Comparison of ENCODE assay signal across 1 cellular context in the genomic region with DNA sequence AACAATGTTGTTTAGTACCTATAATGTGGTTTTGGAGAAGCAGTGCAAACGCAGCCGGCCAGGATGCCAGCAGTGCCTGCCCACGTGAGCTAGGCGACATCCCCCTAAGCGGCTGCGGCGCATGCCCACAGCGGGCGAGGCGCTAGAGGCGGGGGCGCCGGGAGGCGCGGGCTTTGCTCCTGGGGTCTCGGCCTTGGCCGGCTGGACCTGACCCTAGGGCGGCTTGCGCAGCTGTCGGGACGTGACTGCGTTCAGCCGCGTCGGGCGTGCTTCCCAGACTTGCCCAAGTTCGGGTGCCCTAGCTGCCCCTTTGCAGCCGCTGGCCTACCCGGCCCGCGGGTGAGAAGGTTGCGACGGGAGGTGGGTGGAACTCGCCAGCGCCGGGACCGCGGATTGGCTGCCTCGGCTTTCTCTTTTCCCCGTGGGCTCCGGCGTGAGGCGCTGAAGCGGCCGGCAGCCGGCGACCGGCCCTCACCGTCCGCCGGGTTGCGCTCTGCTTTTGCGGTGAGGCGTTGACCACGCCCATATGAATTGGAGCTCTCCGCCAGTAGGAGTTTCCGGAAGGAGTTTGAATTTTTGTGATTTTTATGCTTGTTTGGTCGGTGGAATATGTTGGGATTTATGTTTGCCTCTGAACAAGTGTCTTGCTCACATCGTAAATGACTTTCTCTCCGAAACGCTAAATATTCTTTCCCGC.
A peak's percentile ranks its signal among the peaks of the same experiment; 100 is the strongest.
TF ChIP-seq lines count a peak whose summit lies in the region.

A gene (plus strand): TSS at position 122 of the 697 bp plus-strand sequence. CDS start 599 bp downstream, outside the sequence.

TF ChIP-seq in WTC11, 78 proteins besides CTCF, POLR2A, EP300 and RAD21 (continued from another document):
- TF ChIP-seq, protein P1, sequence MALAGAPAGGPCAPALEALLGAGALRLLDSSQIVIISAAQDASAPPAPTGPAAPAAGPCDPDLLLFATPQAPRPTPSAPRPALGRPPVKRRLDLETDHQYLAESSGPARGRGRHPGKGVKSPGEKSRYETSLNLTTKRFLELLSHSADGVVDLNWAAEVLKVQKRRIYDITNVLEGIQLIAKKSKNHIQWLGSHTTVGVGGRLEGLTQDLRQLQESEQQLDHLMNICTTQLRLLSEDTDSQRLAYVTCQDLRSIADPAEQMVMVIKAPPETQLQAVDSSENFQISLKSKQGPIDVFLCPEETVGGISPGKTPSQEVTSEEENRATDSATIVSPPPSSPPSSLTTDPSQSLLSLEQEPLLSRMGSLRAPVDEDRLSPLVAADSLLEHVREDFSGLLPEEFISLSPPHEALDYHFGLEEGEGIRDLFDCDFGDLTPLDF (CRISPR knock-in tag; IDR thresholded peaks at IDR 0.05): no peak
- TF ChIP-seq ZBTB21 (CRISPR knock-in tag; IDR thresholded peaks at IDR 0.05; ENCODE audit: borderline replicate concordance) (no peak), SP1 (CRISPR knock-in tag; conservative IDR thresholded peaks at IDR 0.05) (peak; percentile 87), HMGA2 (CRISPR knock-in tag; IDR thresholded peaks at IDR 0.05) (no peak)
- TF ChIP-seq, protein P2, sequence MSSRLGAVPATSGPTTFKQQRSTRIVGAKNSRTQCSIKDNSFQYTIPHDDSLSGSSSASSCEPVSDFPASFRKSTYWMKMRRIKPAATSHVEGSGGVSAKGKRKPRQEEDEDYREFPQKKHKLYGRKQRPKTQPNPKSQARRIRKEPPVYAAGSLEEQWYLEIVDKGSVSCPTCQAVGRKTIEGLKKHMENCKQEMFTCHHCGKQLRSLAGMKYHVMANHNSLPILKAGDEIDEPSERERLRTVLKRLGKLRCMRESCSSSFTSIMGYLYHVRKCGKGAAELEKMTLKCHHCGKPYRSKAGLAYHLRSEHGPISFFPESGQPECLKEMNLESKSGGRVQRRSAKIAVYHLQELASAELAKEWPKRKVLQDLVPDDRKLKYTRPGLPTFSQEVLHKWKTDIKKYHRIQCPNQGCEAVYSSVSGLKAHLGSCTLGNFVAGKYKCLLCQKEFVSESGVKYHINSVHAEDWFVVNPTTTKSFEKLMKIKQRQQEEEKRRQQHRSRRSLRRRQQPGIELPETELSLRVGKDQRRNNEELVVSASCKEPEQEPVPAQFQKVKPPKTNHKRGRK (CRISPR knock-in tag; IDR thresholded peaks at IDR 0.05; ENCODE audit: borderline replicate concordance): no peak
